12 cellular contexts compared by ENCODE assay signal in the genomic region with DNA sequence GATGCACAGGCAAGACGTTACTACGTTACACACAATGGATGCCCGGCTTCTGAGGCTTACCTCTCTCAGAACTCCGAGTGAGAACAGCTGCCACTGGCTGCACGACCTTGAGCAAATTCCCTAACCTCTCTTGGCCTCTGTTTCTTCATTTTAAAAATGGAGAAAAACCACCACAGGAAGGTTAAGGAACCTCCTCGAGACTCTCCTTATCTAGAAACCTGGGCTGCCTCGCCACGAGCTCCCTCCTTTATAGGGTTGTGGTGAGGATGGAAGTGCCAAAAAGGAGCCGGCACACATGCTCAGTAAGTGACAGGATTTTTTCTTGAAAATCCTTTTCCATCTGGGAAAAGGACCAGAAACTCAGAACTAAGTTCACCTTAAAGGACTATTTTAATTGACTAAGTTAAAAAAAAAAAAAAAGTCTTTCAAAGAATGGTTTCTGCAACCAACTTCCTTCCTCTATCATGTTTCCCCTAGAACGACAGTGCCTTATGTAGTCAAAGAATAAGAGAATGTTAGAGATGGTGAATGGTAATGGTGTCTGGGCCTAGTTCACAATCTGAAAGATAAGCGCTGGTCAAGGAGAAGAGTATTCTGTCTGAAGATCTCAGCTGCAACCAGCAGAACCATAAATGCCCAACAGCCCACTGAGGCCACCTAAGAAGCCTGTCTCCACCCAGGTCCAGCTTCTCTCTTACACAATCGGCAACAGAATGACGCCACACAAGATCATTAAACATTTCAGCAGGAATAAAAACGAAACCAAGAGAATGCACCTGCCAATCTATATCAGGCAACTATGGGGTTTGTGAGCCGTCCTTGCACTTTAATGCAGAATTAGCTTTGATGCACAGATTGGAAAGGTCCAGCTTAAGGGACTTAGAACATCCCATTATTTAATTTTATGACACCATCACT.
A peak's percentile ranks its signal among the peaks of the same experiment; 100 is the strongest.
DNase-seq lines count a peak whose midpoint lies in the region; ATAC-seq, FAIRE-seq and TF ChIP-seq lines count a peak whose summit lies in the region.
"Had no signal": no experiment of that assay in that cellular context is flagged by ENCODE, and none has a peak within 500 bp of the region (broad histone marks: within the 10 kb centered on the region; RNA-seq: fewer than 3 reads in every experiment).

No MANE protein-coding gene starts in this region.

- peak overlapping the region; percentile 0 to 93 (median 86) for H3K27ac Mint-ChIP-seq in CD8-positive, alpha-beta memory T cell
- H3K27ac Mint-ChIP-seq in brain, result peak overlapping the region; percentile 14 to 92 (median 80)
- H3K27ac Mint-ChIP-seq in neural crest cell (ENCODE audit: unreplicated experiment), result peak overlapping the region; percentile 63

- no peak for TF ChIP-seq CTCF in NB4 (IDR thresholded peaks at IDR 0.05; ENCODE audit: low read depth, low read length)
- no peak for TF ChIP-seq CTCF in brain (conservative IDR thresholded peaks at IDR 0.05)
- TF ChIP-seq CTCF in neural crest cell (conservative IDR thresholded peaks at IDR 0.05), result no peak
- no peak for TF ChIP-seq CTCF in D721Med (IDR thresholded peaks at IDR 0.05; ENCODE audit: insufficient read depth, missing control alignments)

- no peaks in the 10 kb centered on the region for H3K9me3 Mint-ChIP-seq in CD8-positive, alpha-beta memory T cell
- H3K9me3 Mint-ChIP-seq in brain (no peaks in the 10 kb centered on the region), neural crest cell (no peaks in the 10 kb centered on the region)

- no peaks in the 10 kb centered on the region for H3K27me3 ChIP-seq in CD8-positive, alpha-beta memory T cell (ENCODE audit: insufficient read depth, low read length, poor library complexity, severe bottlenecking)
- H3K27me3 ChIP-seq: ovary, SJCRH30 had no signal

- FAIRE-seq in D721Med (lab: Jason Lieb, UNC), result no peak

- CTCF ChIA-PET in CD8-positive, alpha-beta memory T cell (lab: Charles Lee), result interaction anchor here (1.0 to 1.6 kb wide), 3 partner anchors 9 to 48 kb away, joined by 3 to 4 read pairs (median 3); no protein-coding TSS in a partner anchor

- no peak overlapping the region for H3K27ac ChIP-seq in CD8-positive, alpha-beta memory T cell (ENCODE audit: low read depth, low read length)
- H3K27ac ChIP-seq: ovary, SJCRH30 had no signal

- H3K4me1 ChIP-seq in CD8-positive, alpha-beta memory T cell (ENCODE audit: insufficient read depth, low read length), result peaks cover 71% of the 10 kb centered on the region

- H3K4me3 ChIP-seq in CD8-positive, alpha-beta memory T cell (ENCODE audit: low read length), result peak overlapping the region; percentile 6
- H3K4me3 ChIP-seq in NB4 (ENCODE audit: low read depth, low read length), result no peak overlapping the region
- H3K4me3 ChIP-seq: ovary, SJCRH30 had no signal

- H3K4me1 Mint-ChIP-seq in CD8-positive, alpha-beta memory T cell, result peaks cover 69 to 94% (median 82%) of the 10 kb centered on the region in 3 donors
- H3K4me1 Mint-ChIP-seq in brain (peaks cover 93% of the 10 kb centered on the region), neural crest cell (peaks cover 67% of the 10 kb centered on the region)

- H3K4me3 Mint-ChIP-seq in CD8-positive, alpha-beta memory T cell, result peak overlapping the region; percentile 2 to 79 (median 76)
- peak overlapping the region in 1 of 5 experiments; percentile 49 for H3K4me3 Mint-ChIP-seq in brain
- H3K4me3 Mint-ChIP-seq in neural crest cell, result no peak overlapping the region

- peaks cover 0 to 55% (median 14%) of the 10 kb centered on the region in 3 donors for H3K36me3 Mint-ChIP-seq in CD8-positive, alpha-beta memory T cell
- peaks cover 19% of the 10 kb centered on the region for H3K36me3 Mint-ChIP-seq in brain
- peaks cover 11% of the 10 kb centered on the region for H3K36me3 Mint-ChIP-seq in neural crest cell (ENCODE audit: low read depth)

- POLR2A ChIA-PET in CD8-positive, alpha-beta memory T cell (lab: Charles Lee), result no interaction called here

- H3K9me3 ChIP-seq in CD8-positive, alpha-beta memory T cell (ENCODE audit: low read length), result no peaks in the 10 kb centered on the region
- H3K9me3 ChIP-seq: ovary, SJCRH30 had no signal

- ATAC-seq in HG03045 (IDR thresholded peaks at IDR 0.05; ENCODE audit: unreplicated experiment), result no peak

- H3K27me3 Mint-ChIP-seq in CD8-positive, alpha-beta memory T cell, result no peaks in the 10 kb centered on the region
- H3K27me3 Mint-ChIP-seq in brain (no peaks in the 10 kb centered on the region), neural crest cell (ENCODE audit: low read depth) (no peaks in the 10 kb centered on the region)

- DNase-seq in CD8-positive, alpha-beta memory T cell, result peak in 1 of 5 donors; percentile 23
- DNase-seq in NB4 (ENCODE audit: low read depth), result peak; percentile 62
- DNase-seq in neural crest cell (ENCODE audit: low read depth, low spot score), result no peak
- DNase-seq in D721Med (ENCODE audit: insufficient read length, low spot score), result no peak
- DNase-seq in DMS53 (lab: John Stamatoyannopoulos, UW), result no peak
- no peak for DNase-seq in erythroblast (lab: John Stamatoyannopoulos, UW)
- DNase-seq: DND-41, NCI-H2029 treated with DMSO at 0.1 percent for 48 hours, ovary, SJCRH30 had no signal

- TF ChIP-seq POLR2A in NB4 (IDR thresholded peaks at IDR 0.05; ENCODE audit: extremely low read depth, insufficient read length) (no peak), erythroblast (IDR thresholded peaks at IDR 0.05; ENCODE audit: low read length) (no peak)

- no peaks in the 10 kb centered on the region for H3K36me3 ChIP-seq in CD8-positive, alpha-beta memory T cell (ENCODE audit: insufficient read depth, low read length)
- H3K36me3 ChIP-seq: ovary had no signal
